11 cellular contexts compared by ENCODE assay signal in the genomic region with DNA sequence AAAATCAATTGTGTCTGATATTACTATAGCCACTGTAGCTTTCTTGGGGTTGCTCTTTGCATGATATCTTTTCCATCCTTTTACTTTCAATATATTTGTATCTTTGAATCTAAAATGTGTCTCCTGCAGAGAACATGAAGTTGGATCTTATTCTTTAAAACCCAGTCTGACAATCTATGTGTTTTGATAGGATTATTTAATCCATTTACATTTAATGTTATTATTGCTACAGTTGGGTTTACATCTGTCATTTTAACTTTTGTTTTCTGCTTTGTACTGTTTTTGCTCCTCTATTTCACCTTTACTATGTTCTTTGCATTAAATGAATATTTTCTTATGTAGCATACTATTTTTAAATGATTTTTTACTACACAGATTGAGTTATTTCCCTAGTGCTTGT.
"Had no signal": no experiment of that assay in that cellular context is flagged by ENCODE, and none has a peak within 500 bp of the region (broad histone marks: within the 10 kb centered on the region; RNA-seq: fewer than 3 reads in every experiment).

No MANE protein-coding gene starts in this region.

- H3K9ac ChIP-seq: GM23248 had no signal

- FAIRE-seq: H1, H54 had no signal

- H3K4me3 ChIP-seq: GM23248, GM23338, HAP-1 had no signal

- ATAC-seq: GM23338, HCT116 had no signal

- H3K36me3 ChIP-seq: HAP-1 had no signal

- H3K27ac ChIP-seq: GM23248 had no signal

- H3K4me2 ChIP-seq: GM23338 had no signal

- H3K9me3 ChIP-seq: HAP-1 had no signal

- DNase-seq: GM23248, GOT3, H7, H9, HCEC 1CT, HFFc6 had no signal

- H2AFZ ChIP-seq: GM23248, GM23338 had no signal

- H3K4me1 ChIP-seq: HAP-1 had no signal
